In genomic region chr14:35154016-35154415, GRCh38 we compare ENCODE assay signal across 17 cellular contexts. TPM values are rescaled to one million over a fixed set of nuclear protein-coding genes. Genes with fewer than 3 reads are reported as not detected.
DNase-seq lines count a peak whose midpoint lies in the region; ATAC-seq lines count a peak whose summit lies in the region.
"Had no signal": no experiment of that assay in that cellular context is flagged by ENCODE, and none has a peak within 500 bp of the region (broad histone marks: within the 10 kb centered on the region; RNA-seq: fewer than 3 reads in every experiment).

No MANE protein-coding gene starts in this region.

- peak overlapping the region; percentile 17; the same call in 1 of the 2 replicates for H3K27ac ChIP-seq in Karpas-422 (ENCODE audit: low read length)
- H3K27ac ChIP-seq: A549, BLaER1 had no signal

- peaks cover 8% of the 10 kb centered on the region for H3K36me3 Mint-ChIP-seq in activated naive CD8-positive, alpha-beta T cell
- H3K36me3 Mint-ChIP-seq in activated naive CD8-positive, alpha-beta T cell treated with anti-CD3 and anti-CD28 coated beads, Interleukin-2, amount 50 U/mL, for 24 hours (ENCODE audit: low read depth) = peaks cover 10% of the 10 kb centered on the region
- H3K36me3 Mint-ChIP-seq in effector memory CD8-positive, alpha-beta T cell (ENCODE audit: insufficient read depth) = peaks cover 6% of the 10 kb centered on the region

- peaks cover 70% of the 10 kb centered on the region for H3K79me2 ChIP-seq in Karpas-422 (ENCODE audit: low read length)

- no peak for DNase-seq in activated naive CD8-positive, alpha-beta T cell treated with anti-CD3 and anti-CD28 coated beads, Interleukin-2, amount 50 U/mL, for 24 hours
- DNase-seq in Karpas-422 = no peak
- DNase-seq in effector memory CD8-positive, alpha-beta T cell = no peak
- no peak for DNase-seq in T-helper 9 cell
- DNase-seq in NCI-H510A treated with DMSO at 0.1 percent for 48 hours (lab: John Stamatoyannopoulos, UW) = no peak
- DNase-seq in MV-4-11 (lab: John Stamatoyannopoulos, UW) = no peak
- DNase-seq: CD8-positive, alpha-beta T cell; DMS53; NCI-H1105; NCI-H1694; NCI-H2081 treated with DMSO at 0.1 percent for 48 hours; NCI-H748 treated with DMSO at 0.1 percent for 48 hours; NK-92 treated with Interleukin-12 subunit alpha and Interleukin-12 subunit beta, amount 100 ng/mL, for 24 hours had no signal

- H3K4me3 ChIP-seq in Karpas-422 (ENCODE audit: low read length) = no peak overlapping the region
- H3K4me3 ChIP-seq: A549, BLaER1 had no signal

- no peaks in the 10 kb centered on the region for H3K36me3 ChIP-seq in Karpas-422 (ENCODE audit: insufficient read depth, low read length)

- no peaks in the 10 kb centered on the region for H3K9me2 ChIP-seq in Karpas-422 (replicated peaks; ENCODE audit: insufficient read depth, low read length)

- peak overlapping the region; percentile 75 for H3K27ac Mint-ChIP-seq in activated naive CD8-positive, alpha-beta T cell
- H3K27ac Mint-ChIP-seq in activated naive CD8-positive, alpha-beta T cell treated with anti-CD3 and anti-CD28 coated beads, Interleukin-2, amount 50 U/mL, for 24 hours = no peak overlapping the region
- H3K27ac Mint-ChIP-seq in effector memory CD8-positive, alpha-beta T cell = peak overlapping the region; percentile 8 to 23
- H3K27ac Mint-ChIP-seq: CD8-positive, alpha-beta T cell had no signal

- H3K4me3 Mint-ChIP-seq in activated naive CD8-positive, alpha-beta T cell = no peak overlapping the region
- H3K4me3 Mint-ChIP-seq in activated naive CD8-positive, alpha-beta T cell treated with anti-CD3 and anti-CD28 coated beads, Interleukin-2, amount 50 U/mL, for 24 hours = no peak overlapping the region
- H3K4me3 Mint-ChIP-seq in effector memory CD8-positive, alpha-beta T cell = no peak overlapping the region
- H3K4me3 Mint-ChIP-seq: CD8-positive, alpha-beta T cell had no signal

- no peaks in the 10 kb centered on the region for H3K9me3 Mint-ChIP-seq in activated naive CD8-positive, alpha-beta T cell (ENCODE audit: low read depth)
- no peaks in the 10 kb centered on the region for H3K9me3 Mint-ChIP-seq in activated naive CD8-positive, alpha-beta T cell treated with anti-CD3 and anti-CD28 coated beads, Interleukin-2, amount 50 U/mL, for 24 hours
- no peaks in the 10 kb centered on the region for H3K9me3 Mint-ChIP-seq in effector memory CD8-positive, alpha-beta T cell
- H3K9me3 Mint-ChIP-seq: CD8-positive, alpha-beta T cell had no signal

- peaks cover 34% of the 10 kb centered on the region for H3K4me1 Mint-ChIP-seq in activated naive CD8-positive, alpha-beta T cell (ENCODE audit: low read depth)
- H3K4me1 Mint-ChIP-seq in activated naive CD8-positive, alpha-beta T cell treated with anti-CD3 and anti-CD28 coated beads, Interleukin-2, amount 50 U/mL, for 24 hours = peaks cover 27% of the 10 kb centered on the region
- peaks cover 17 to 37% of the 10 kb centered on the region in 2 donors for H3K4me1 Mint-ChIP-seq in effector memory CD8-positive, alpha-beta T cell (ENCODE audit: low read depth in 2 of 2)

- no peaks in the 10 kb centered on the region for H4K20me1 ChIP-seq in Karpas-422 (ENCODE audit: insufficient read depth, low read depth, low read length)
- H4K20me1 ChIP-seq: BLaER1 had no signal

- H3K27me3 Mint-ChIP-seq in activated naive CD8-positive, alpha-beta T cell = no peaks in the 10 kb centered on the region
- H3K27me3 Mint-ChIP-seq in activated naive CD8-positive, alpha-beta T cell treated with anti-CD3 and anti-CD28 coated beads, Interleukin-2, amount 50 U/mL, for 24 hours = no peaks in the 10 kb centered on the region
- no peaks in the 10 kb centered on the region for H3K27me3 Mint-ChIP-seq in effector memory CD8-positive, alpha-beta T cell

- peak overlapping the region; percentile 5 for H3K4me2 ChIP-seq in Karpas-422 (ENCODE audit: low read depth, low read length, poor library complexity, severe bottlenecking)
- H3K4me2 ChIP-seq: A549, BLaER1 had no signal

- no peak overlapping the region for H2AFZ ChIP-seq in Karpas-422 (ENCODE audit: low read length)

- no peaks in the 10 kb centered on the region for H3K27me3 ChIP-seq in Karpas-422 (ENCODE audit: low read length)
- H3K27me3 ChIP-seq: BLaER1 had no signal

- H3K4me1 ChIP-seq in Karpas-422 (ENCODE audit: low read length) = peaks cover 33% of the 10 kb centered on the region

- H3K9ac ChIP-seq in Karpas-422 (ENCODE audit: low read length) = no peak overlapping the region
- H3K9ac ChIP-seq: BLaER1 had no signal

- no peak for ATAC-seq in activated naive CD8-positive, alpha-beta T cell treated with anti-CD3 and anti-CD28 coated beads, Interleukin-2, amount 50 U/mL, for 24 hours
- ATAC-seq in effector memory CD8-positive, alpha-beta T cell (replicated peaks) = no peak
- ATAC-seq: A549; CD8-positive, alpha-beta T cell; Right ventricle myocardium inferior had no signal

- no peaks in the 10 kb centered on the region for H3K9me3 ChIP-seq in Karpas-422 (ENCODE audit: low read length)
- H3K9me3 ChIP-seq: A549 had no signal

RNA-seq across cellular contexts. Expression of gene PRORP, which starts 31.7 kb away (rescaled TPM):
- total RNA-seq in Karpas-422 (2014; rRNA removed; shearing (Covaris generic); ENCODE audit: low replicate concordance) = 58.4 and 60.8 TPM in 2 replicates

RNA-seq across cellular contexts. Expression of gene PPP2R3C, which starts 32.2 kb away (rescaled TPM):
- total RNA-seq in Karpas-422 (2014; rRNA removed; shearing (Covaris generic); ENCODE audit: low replicate concordance) = 42.1 and 86.2 TPM in 2 replicates
